ENCODE assay signal across 1 cellular context in genomic region chr19:51354742-51355148, GRCh38.
TF ChIP-seq lines count a peak whose summit lies in the region.

No MANE protein-coding gene starts in this region.

TF ChIP-seq in HepG2, 621 proteins besides CTCF, POLR2A, EP300 and RAD21 (continued from another document and continues in another):
- no peak for TF ChIP-seq POGK (CRISPR knock-in tag; conservative IDR thresholded peaks at IDR 0.05)
- no peak; the same call in 1 of the 2 replicates for TF ChIP-seq RXRA (CRISPR knock-in tag; IDR thresholded peaks at IDR 0.05)
- no peak for TF ChIP-seq ZBTB46 (CRISPR knock-in tag; IDR thresholded peaks at IDR 0.05; ENCODE audit: borderline replicate concordance)
- TF ChIP-seq ZNF232 (CRISPR knock-in tag; IDR thresholded peaks at IDR 0.05; ENCODE audit: borderline replicate concordance): no peak
- no peak for TF ChIP-seq NCOR1 (IDR thresholded peaks at IDR 0.05; ENCODE audit: borderline replicate concordance, low read length)
- no peak for TF ChIP-seq SIN3A (IDR thresholded peaks at IDR 0.05; ENCODE audit: borderline replicate concordance, low read depth, low read length)
- TF ChIP-seq HOMEZ (CRISPR knock-in tag; IDR thresholded peaks at IDR 0.05; ENCODE audit: low read depth): no peak
- TF ChIP-seq AKAP8 (CRISPR knock-in tag; IDR thresholded peaks at IDR 0.05): peak; percentile 35; the same call in 1 of the 2 replicates
- TF ChIP-seq ZNF318 (CRISPR knock-in tag; IDR thresholded peaks at IDR 0.05): no peak
- no peak for TF ChIP-seq JUND (CRISPR knock-in tag; IDR thresholded peaks at IDR 0.05)
- TF ChIP-seq REL (CRISPR knock-in tag; conservative IDR thresholded peaks at IDR 0.05): no peak
- no peak for TF ChIP-seq ARID4A (CRISPR knock-in tag; IDR thresholded peaks at IDR 0.05; ENCODE audit: borderline replicate concordance)
- TF ChIP-seq ZNF317 (CRISPR knock-in tag; IDR thresholded peaks at IDR 0.05): no peak
- no peak for TF ChIP-seq ZNF747 (CRISPR knock-in tag; IDR thresholded peaks at IDR 0.05; ENCODE audit: borderline replicate concordance)
- no peak for TF ChIP-seq ATM (IDR thresholded peaks at IDR 0.05; ENCODE audit: borderline replicate concordance)
- peak; percentile 51; the same call in 1 of the 2 replicates for TF ChIP-seq ELF3 (CRISPR knock-in tag; IDR thresholded peaks at IDR 0.05)
- TF ChIP-seq SKIL (CRISPR knock-in tag; IDR thresholded peaks at IDR 0.05; ENCODE audit: borderline replicate concordance): peak; percentile 48; the same call in 1 of the 2 replicates
- TF ChIP-seq ZBTB44 (CRISPR knock-in tag; IDR thresholded peaks at IDR 0.05): no peak
- TF ChIP-seq KMT2A (CRISPR knock-in tag; IDR thresholded peaks at IDR 0.05): no peak
- TF ChIP-seq ZNF230 (CRISPR knock-in tag; IDR thresholded peaks at IDR 0.05): no peak
- no peak for TF ChIP-seq ZNF180 (CRISPR knock-in tag; IDR thresholded peaks at IDR 0.05; ENCODE audit: borderline replicate concordance, low read depth)
- no peak for TF ChIP-seq ZNF337 (CRISPR knock-in tag; IDR thresholded peaks at IDR 0.05; ENCODE audit: borderline replicate concordance, low read depth)
- TF ChIP-seq NR0B2 (CRISPR knock-in tag; IDR thresholded peaks at IDR 0.05): no peak
- no peak for TF ChIP-seq ZHX1 (CRISPR knock-in tag; IDR thresholded peaks at IDR 0.05; ENCODE audit: low read depth)
- no peak for TF ChIP-seq ZNF644 (CRISPR knock-in tag; IDR thresholded peaks at IDR 0.05; ENCODE audit: low read depth)
- no peak for TF ChIP-seq NRL (CRISPR knock-in tag; IDR thresholded peaks at IDR 0.05; ENCODE audit: borderline replicate concordance)
- no peak for TF ChIP-seq ZNF136 (CRISPR knock-in tag; IDR thresholded peaks at IDR 0.05; ENCODE audit: low read depth)
